1 cellular context compared by ENCODE assay signal in genomic region chr11:128695539-128696221, GRCh38.
TF ChIP-seq lines count a peak whose summit lies in the region.

No MANE protein-coding gene starts in this region.

TF ChIP-seq in K562, 482 proteins besides CTCF, POLR2A, EP300 and RAD21 (continued from another document and continues in another):
- TF ChIP-seq ZNF407 (IDR thresholded peaks at IDR 0.05; ENCODE audit: low read depth) (no peak), NFXL1 (CRISPR knock-in tag; IDR thresholded peaks at IDR 0.05) (no peak), CBX8 (IDR thresholded peaks at IDR 0.05; ENCODE audit: borderline replicate concordance, extremely low read depth, low read depth, low read length, poor library complexity, severe bottlenecking) (no peak), HEY1 (CRISPR knock-in tag; IDR thresholded peaks at IDR 0.05; ENCODE audit: borderline replicate concordance) (no peak), ZBTB26 (CRISPR knock-in tag; IDR thresholded peaks at IDR 0.05) (no peak), ZNF586 (CRISPR knock-in tag; conservative IDR thresholded peaks at IDR 0.05) (no peak), GMEB1 (CRISPR knock-in tag; IDR thresholded peaks at IDR 0.05) (no peak), C11orf30 (IDR thresholded peaks at IDR 0.05; ENCODE audit: low read depth) (peak; percentile 51; the same call in 1 of the 2 replicates), CHCHD3 (CRISPR knock-in tag; IDR thresholded peaks at IDR 0.05) (no peak), RNF2 (IDR thresholded peaks at IDR 0.05) (no peak), ZNF12 (CRISPR knock-in tag; IDR thresholded peaks at IDR 0.05) (no peak), NONO (IDR thresholded peaks at IDR 0.05; ENCODE audit: low read depth in 2 of 2, low read length in 1 of 2) (no peak), BCLAF1 (IDR thresholded peaks at IDR 0.05; ENCODE audit: borderline replicate concordance in 1 of 2, control insufficient read depth in 1 of 2, low read depth in 2 of 2, low read length in 1 of 2) (no peak), MAFF (IDR thresholded peaks at IDR 0.05; ENCODE audit: low read length) (peak; percentile 75), FOXK2 (conservative IDR thresholded peaks at IDR 0.05 in 1 of 2, IDR thresholded peaks at IDR 0.05 in 1 of 2; ENCODE audit: low read depth in 2 of 2) (no peak), ZNF445 (CRISPR knock-in tag; IDR thresholded peaks at IDR 0.05; ENCODE audit: low read depth) (no peak), MYC (IDR thresholded peaks at IDR 0.05; ENCODE audit: low read depth, low read length) (no peak), MYC (CRISPR knock-in tag; IDR thresholded peaks at IDR 0.05; ENCODE audit: borderline replicate concordance, low read depth) (no peak), ZNF75A (CRISPR knock-in tag; IDR thresholded peaks at IDR 0.05) (no peak), RAD51 (IDR thresholded peaks at IDR 0.05; ENCODE audit: borderline replicate concordance, low read depth) (no peak), RBM34 (IDR thresholded peaks at IDR 0.05; ENCODE audit: borderline replicate concordance, insufficient read depth, low read length) (no peak), MAFK (IDR thresholded peaks at IDR 0.05; ENCODE audit: low read length) (peak; percentile 58), CHD2 (IDR thresholded peaks at IDR 0.05; ENCODE audit: low read depth, low read length) (no peak)
- TF ChIP-seq, protein P1, sequence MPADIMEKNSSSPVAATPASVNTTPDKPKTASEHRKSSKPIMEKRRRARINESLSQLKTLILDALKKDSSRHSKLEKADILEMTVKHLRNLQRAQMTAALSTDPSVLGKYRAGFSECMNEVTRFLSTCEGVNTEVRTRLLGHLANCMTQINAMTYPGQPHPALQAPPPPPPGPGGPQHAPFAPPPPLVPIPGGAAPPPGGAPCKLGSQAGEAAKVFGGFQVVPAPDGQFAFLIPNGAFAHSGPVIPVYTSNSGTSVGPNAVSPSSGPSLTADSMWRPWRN (IDR thresholded peaks at IDR 0.05; ENCODE audit: low read depth), result no peak
- TF ChIP-seq, protein P2, sequence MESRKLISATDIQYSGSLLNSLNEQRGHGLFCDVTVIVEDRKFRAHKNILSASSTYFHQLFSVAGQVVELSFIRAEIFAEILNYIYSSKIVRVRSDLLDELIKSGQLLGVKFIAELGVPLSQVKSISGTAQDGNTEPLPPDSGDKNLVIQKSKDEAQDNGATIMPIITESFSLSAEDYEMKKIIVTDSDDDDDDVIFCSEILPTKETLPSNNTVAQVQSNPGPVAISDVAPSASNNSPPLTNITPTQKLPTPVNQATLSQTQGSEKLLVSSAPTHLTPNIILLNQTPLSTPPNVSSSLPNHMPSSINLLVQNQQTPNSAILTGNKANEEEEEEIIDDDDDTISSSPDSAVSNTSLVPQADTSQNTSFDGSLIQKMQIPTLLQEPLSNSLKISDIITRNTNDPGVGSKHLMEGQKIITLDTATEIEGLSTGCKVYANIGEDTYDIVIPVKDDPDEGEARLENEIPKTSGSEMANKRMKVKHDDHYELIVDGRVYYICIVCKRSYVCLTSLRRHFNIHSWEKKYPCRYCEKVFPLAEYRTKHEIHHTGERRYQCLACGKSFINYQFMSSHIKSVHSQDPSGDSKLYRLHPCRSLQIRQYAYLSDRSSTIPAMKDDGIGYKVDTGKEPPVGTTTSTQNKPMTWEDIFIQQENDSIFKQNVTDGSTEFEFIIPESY (CRISPR knock-in tag; IDR thresholded peaks at IDR 0.05), result no peak
- TF ChIP-seq, protein P3, sequence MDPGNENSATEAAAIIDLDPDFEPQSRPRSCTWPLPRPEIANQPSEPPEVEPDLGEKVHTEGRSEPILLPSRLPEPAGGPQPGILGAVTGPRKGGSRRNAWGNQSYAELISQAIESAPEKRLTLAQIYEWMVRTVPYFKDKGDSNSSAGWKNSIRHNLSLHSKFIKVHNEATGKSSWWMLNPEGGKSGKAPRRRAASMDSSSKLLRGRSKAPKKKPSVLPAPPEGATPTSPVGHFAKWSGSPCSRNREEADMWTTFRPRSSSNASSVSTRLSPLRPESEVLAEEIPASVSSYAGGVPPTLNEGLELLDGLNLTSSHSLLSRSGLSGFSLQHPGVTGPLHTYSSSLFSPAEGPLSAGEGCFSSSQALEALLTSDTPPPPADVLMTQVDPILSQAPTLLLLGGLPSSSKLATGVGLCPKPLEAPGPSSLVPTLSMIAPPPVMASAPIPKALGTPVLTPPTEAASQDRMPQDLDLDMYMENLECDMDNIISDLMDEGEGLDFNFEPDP (CRISPR knock-in tag; IDR thresholded peaks at IDR 0.05), result no peak
